Comparison of ENCODE assay signal across 34 cellular contexts in the genomic region with DNA sequence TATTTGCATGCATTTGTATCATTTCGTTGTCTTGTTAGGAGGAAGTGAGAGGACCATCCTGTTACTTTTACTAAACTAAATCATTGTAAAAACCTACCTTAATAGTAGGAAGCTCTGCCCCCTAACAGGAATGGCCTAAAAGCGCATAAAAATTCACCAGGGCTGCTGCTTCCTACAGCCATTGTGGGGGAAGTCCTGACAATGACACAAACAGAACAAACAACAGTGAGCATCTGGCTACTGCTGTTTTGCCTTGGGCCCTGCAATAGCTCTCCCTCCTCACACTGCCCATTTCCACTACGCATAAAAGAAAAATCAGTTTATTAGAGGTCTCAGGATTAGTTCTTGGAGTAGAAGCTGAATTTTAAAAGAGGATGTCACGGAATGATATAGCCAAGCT. TPM values are rescaled to one million over a fixed set of nuclear protein-coding genes. Genes with fewer than 3 reads are reported as not detected.
"Had no signal": no experiment of that assay in that cellular context is flagged by ENCODE, and none has a peak within 500 bp of the region (broad histone marks: within the 10 kb centered on the region; RNA-seq: fewer than 3 reads in every experiment).

No MANE protein-coding gene starts in this region.

- H3K4me1 Mint-ChIP-seq: activated naive CD4-positive, alpha-beta T cell treated with anti-CD3 and anti-CD28 coated beads, Interleukin-2, amount 10 ng/mL, durations not matched to agents 7 days and 5 days; activated naive CD8-positive, alpha-beta T cell treated with anti-CD3 and anti-CD28 coated beads, Interleukin-2, amount 10 ng/mL, durations not matched to agents 7 days and 5 days; brain; nephron; stimulated activated effector memory CD8-positive, alpha-beta T cell treated with anti-CD3 and anti-CD28 coated beads, Interleukin-12 subunit alpha, Interleukin-12 subunit beta, amount 100 ng/mL, for 72 hours had no signal

- H3K36me3 Mint-ChIP-seq: stimulated activated effector memory CD8-positive, alpha-beta T cell treated with anti-CD3 and anti-CD28 coated beads, Interleukin-12 subunit alpha, Interleukin-12 subunit beta, amount 100 ng/mL, for 72 hours; type B pancreatic cell had no signal

- DNase-seq: activated CD4-positive, alpha-beta T cell treated with anti-CD3 and anti-CD28 coated beads for 48 hours; activated CD4-positive, alpha-beta T cell treated with anti-CD3 and anti-CD28 coated beads, Interleukin-2, amount 50 U/mL, for 48 hours; activated CD8-positive, alpha-beta memory T cell treated with anti-CD3 and anti-CD28 coated beads for 24 hours; activated gamma-delta T cell; activated naive CD4-positive, alpha-beta T cell treated with anti-CD3 and anti-CD28 coated beads, Interleukin-2, amount 10 ng/mL, durations not matched to agents 7 days and 5 days; activated naive CD8-positive, alpha-beta T cell treated with anti-CD3 and anti-CD28 coated beads, Interleukin-2, amount 10 ng/mL, durations not matched to agents 7 days and 5 days; activated T-cell treated with anti-CD3 and anti-CD28 coated beads, Interleukin-2, amount 50 U/mL, for 24 hours; cerebellar nuclear complex; effector memory CD8-positive, alpha-beta T cell; foreskin fibroblast; heart right ventricle; mesenchymal stem cell; mucosa of descending colon; retina; stimulated activated CD4-positive, alpha-beta T cell treated with anti-CD3 and anti-CD28 coated beads, Interleukin-12 subunit alpha, Interleukin-12 subunit beta, amount 100 ng/mL, for 4 hours; stimulated activated CD4-positive, alpha-beta T cell treated with anti-CD3 and anti-CD28 coated beads, Interleukin-4, amount 100 ng/mL, for 1 hour; T-helper 1 cell; uterus had no signal

- H3K27me3 ChIP-seq: ascending aorta, cardiac muscle cell, heart right ventricle, neutrophil, uterus had no signal

- H3K9me3 ChIP-seq: ascending aorta, heart right ventricle, mucosa of descending colon, neutrophil, uterus had no signal

- H3K27ac ChIP-seq: ascending aorta, cardiac muscle cell, coronary artery, heart right ventricle, neutrophil, skin epidermis, uterus, VCaP had no signal

- H3K9me3 Mint-ChIP-seq: activated naive CD4-positive, alpha-beta T cell treated with anti-CD3 and anti-CD28 coated beads, Interleukin-2, amount 10 ng/mL, durations not matched to agents 7 days and 5 days; activated T-cell treated with anti-CD3 and anti-CD28 coated beads, Interleukin-2, amount 50 U/mL, for 24 hours; effector memory CD8-positive, alpha-beta T cell; stimulated activated effector memory CD8-positive, alpha-beta T cell treated with anti-CD3 and anti-CD28 coated beads, Interleukin-12 subunit alpha, Interleukin-12 subunit beta, amount 100 ng/mL, for 72 hours; stimulated activated naive CD8-positive, alpha-beta T cell treated with anti-CD3 and anti-CD28 coated beads, Interleukin-15, Interleukin-2, amounts not matched to agents 100 ng/mL and 50 ng/mL, for 24 hours; type B pancreatic cell had no signal

- H3K36me3 ChIP-seq: cardiac muscle cell, uterus had no signal

- H3K4me3 ChIP-seq: ascending aorta, cardiac muscle cell, coronary artery, heart right ventricle, mucosa of descending colon, skin epidermis, uterus had no signal

- H3K27ac Mint-ChIP-seq: activated naive CD4-positive, alpha-beta T cell treated with anti-CD3 and anti-CD28 coated beads, Interleukin-2, amount 10 ng/mL, durations not matched to agents 7 days and 5 days; activated naive CD8-positive, alpha-beta T cell treated with anti-CD3 and anti-CD28 coated beads, Interleukin-2, amount 10 ng/mL, durations not matched to agents 7 days and 5 days; activated T-cell treated with anti-CD3 and anti-CD28 coated beads, Interleukin-2, amount 50 U/mL, for 24 hours; brain; effector memory CD8-positive, alpha-beta T cell; progenitor cell of endocrine pancreas; stimulated activated effector memory CD8-positive, alpha-beta T cell treated with anti-CD3 and anti-CD28 coated beads, Interleukin-12 subunit alpha, Interleukin-12 subunit beta, amount 100 ng/mL, for 72 hours; stimulated activated naive CD8-positive, alpha-beta T cell treated with anti-CD3 and anti-CD28 coated beads, Interleukin-15, Interleukin-2, amounts not matched to agents 100 ng/mL and 50 ng/mL, for 24 hours; T-helper 2 cell treated with Interferon-gamma antibody and Interleukin-4, amounts not matched to agents 5 μg/mL and 100 μg/mL, for 36 hours; type B pancreatic cell had no signal

- ATAC-seq: activated CD4-positive, CD25-positive, alpha-beta regulatory T cell treated with anti-CD3 and anti-CD28 coated beads, Interleukin-2, amount 50 U/mL, for 24 hours; effector memory CD8-positive, alpha-beta T cell; esophagus mucosa; heart right ventricle; mucosa of descending colon; sciatic nerve; stimulated activated effector memory CD8-positive, alpha-beta T cell treated with anti-CD3 and anti-CD28 coated beads, Interleukin-12 subunit alpha, Interleukin-12 subunit beta, amount 100 ng/mL, for 72 hours had no signal

- H3K4me3 Mint-ChIP-seq: activated naive CD4-positive, alpha-beta T cell treated with anti-CD3 and anti-CD28 coated beads, Interleukin-2, amount 10 ng/mL, durations not matched to agents 7 days and 5 days; activated naive CD8-positive, alpha-beta T cell treated with anti-CD3 and anti-CD28 coated beads, Interleukin-2, amount 10 ng/mL, durations not matched to agents 7 days and 5 days; activated T-cell treated with anti-CD3 and anti-CD28 coated beads, Interleukin-2, amount 50 U/mL, for 24 hours; brain; effector memory CD8-positive, alpha-beta T cell; nephron; stimulated activated effector memory CD8-positive, alpha-beta T cell treated with anti-CD3 and anti-CD28 coated beads, Interleukin-12 subunit alpha, Interleukin-12 subunit beta, amount 100 ng/mL, for 72 hours; stimulated activated naive CD8-positive, alpha-beta T cell treated with anti-CD3 and anti-CD28 coated beads, Interleukin-15, Interleukin-2, amounts not matched to agents 100 ng/mL and 50 ng/mL, for 24 hours; T-helper 2 cell treated with Interferon-gamma antibody and Interleukin-4, amounts not matched to agents 5 μg/mL and 100 μg/mL, for 36 hours; type B pancreatic cell had no signal

- H3K4me1 ChIP-seq: ascending aorta, heart right ventricle, uterus had no signal

- H3K27me3 Mint-ChIP-seq: activated naive CD4-positive, alpha-beta T cell treated with anti-CD3 and anti-CD28 coated beads, Interleukin-2, amount 10 ng/mL, durations not matched to agents 7 days and 5 days; activated naive CD8-positive, alpha-beta T cell treated with anti-CD3 and anti-CD28 coated beads, Interleukin-2, amount 10 ng/mL, durations not matched to agents 7 days and 5 days; activated T-cell treated with anti-CD3 and anti-CD28 coated beads, Interleukin-2, amount 50 U/mL, for 24 hours; brain; effector memory CD8-positive, alpha-beta T cell; progenitor cell of endocrine pancreas; stimulated activated naive CD8-positive, alpha-beta T cell treated with anti-CD3 and anti-CD28 coated beads, Interleukin-15, Interleukin-2, amounts not matched to agents 100 ng/mL and 50 ng/mL, for 24 hours; type B pancreatic cell had no signal

RNA-seq across cellular contexts. Expression of a gene that starts 52.8 kb away (rescaled TPM):
- total RNA-seq: ascending aorta had no signal
